Comparison of ENCODE assay signal across 8 cellular contexts in the genomic region with DNA sequence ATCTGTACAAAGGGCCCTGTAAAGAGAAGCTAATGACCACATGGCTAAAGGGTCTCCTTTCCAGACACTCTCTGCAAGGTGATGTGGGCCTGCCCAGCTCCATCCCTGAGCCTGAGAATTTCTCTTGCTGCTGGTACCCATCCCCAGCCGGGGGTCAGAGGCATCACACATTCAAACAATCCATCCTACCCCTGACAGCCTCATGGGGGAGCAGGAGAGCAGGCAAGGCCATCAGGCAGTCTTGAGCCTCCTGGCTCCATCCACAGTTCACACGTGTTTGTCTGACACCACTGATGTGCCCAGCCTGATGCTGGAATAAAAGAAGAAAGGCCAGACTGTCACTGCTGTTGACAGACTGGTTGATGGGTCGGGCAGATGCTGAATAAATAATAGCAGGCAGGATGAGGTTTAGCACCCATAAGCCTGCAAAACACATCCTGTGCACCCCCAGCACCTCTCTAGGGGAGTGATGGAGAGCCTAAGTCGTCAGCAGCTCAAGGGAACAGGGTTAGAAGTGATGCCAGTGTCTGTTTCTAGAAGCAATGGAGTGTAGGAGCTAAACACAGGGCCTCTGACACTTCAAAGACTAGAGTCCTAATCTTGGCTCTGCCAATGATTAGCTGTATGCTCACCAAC. TPM values are rescaled to one million over a fixed set of nuclear protein-coding genes. Genes with fewer than 3 reads are reported as not detected.
DNase-seq lines count a peak whose midpoint lies in the region; ATAC-seq and TF ChIP-seq lines count a peak whose summit lies in the region.

No MANE protein-coding gene starts in this region.

- H3K9me3 ChIP-seq in RWPE2 (ENCODE audit: severe bottlenecking) (no peaks in the 10 kb centered on the region), left lung (no peaks in the 10 kb centered on the region), testis (no peaks in the 10 kb centered on the region)

- H3K27me3 ChIP-seq in RWPE2 (ENCODE audit: insufficient read depth, poor library complexity, severe bottlenecking): no peaks in the 10 kb centered on the region
- peaks cover 5 to 72% of the 10 kb centered on the region in 2 donors for H3K27me3 ChIP-seq in left lung
- H3K27me3 ChIP-seq in testis: no peaks in the 10 kb centered on the region

- H3K4me3 ChIP-seq in RWPE2 (ENCODE audit: severe bottlenecking) (no peak overlapping the region), left lung (no peak overlapping the region), testis (no peak overlapping the region)

- 32 to 57% methylated on average over 3 to 4 of the region's 4 CpGs for WGBS in testis, 2 donors

- ATAC-seq in RWPE2 (ENCODE audit: low read depth) (peak; percentile 73), left lung (peak; percentile 62), HG03469 (IDR thresholded peaks at IDR 0.05; ENCODE audit: unreplicated experiment) (no peak), GM18517 (IDR thresholded peaks at IDR 0.05; ENCODE audit: unreplicated experiment) (no peak)

- no peak overlapping the region for H3K27ac ChIP-seq in RWPE2 (ENCODE audit: poor library complexity, severe bottlenecking)
- H3K27ac ChIP-seq in left lung: no peak overlapping the region
- no peak overlapping the region for H3K27ac ChIP-seq in testis

- H3K36me3 ChIP-seq in RWPE2 (ENCODE audit: low read depth) (no peaks in the 10 kb centered on the region), left lung (no peaks in the 10 kb centered on the region), testis (ENCODE audit: low read depth, missing control alignments) (no peaks in the 10 kb centered on the region)

- intact Hi-C loops in left lung (cut with DNase I): no loop called here
- intact Hi-C loops in testis (cut with DNase I; ENCODE audit: low total_unique reads): no loop called here

- TF ChIP-seq CTCF in RWPE2 (IDR thresholded peaks at IDR 0.05; ENCODE audit: poor library complexity, severe bottlenecking) (peak; percentile 35), left lung (IDR thresholded peaks at IDR 0.05) (peak in 1 of 2 donors; percentile 30), testis (IDR thresholded peaks at IDR 0.05) (peak in 1 of 3 experiments; percentile 45)

- DNase-seq in DMS114 treated with DMSO at 0.1 percent for 48 hours (lab: John Stamatoyannopoulos, UW; ENCODE audit: unreplicated experiment) (peak; percentile 10), HCEC 1CT (peak; percentile 18), RWPE2 (ENCODE audit: low spot score) (peak; percentile 34), cerebellar cortex (ENCODE audit: low spot score) (peak; percentile 37), left lung (no peak), testis (peak; percentile 48)

- H3K4me1 ChIP-seq in RWPE2 (ENCODE audit: insufficient read depth, poor library complexity, severe bottlenecking) (no peaks in the 10 kb centered on the region), left lung (no peaks in the 10 kb centered on the region), testis (no peaks in the 10 kb centered on the region)

- TF ChIP-seq POLR2A in testis (IDR thresholded peaks at IDR 0.05): no peak

RNA-seq across cellular contexts. Expression of gene TLL2, which starts 43.5 kb away (rescaled TPM):
- total RNA-seq in left lung (under 1 TPM; 0.09 to 0.47 TPM), testis (under 1 TPM; 0.39 to 0.68 TPM)
- 0.67 TPM for polyA plus RNA-seq in testis (ENCODE audit: insufficient read depth, low read depth, low replicate concordance)

Comparison
In these comparisons a context has a peak if more than half of its experiments do, and no peak if none do; other contexts are left out.
1. DNase-seq: peak in DMS114 treated with DMSO at 0.1 percent for 48 hours (single experiment), HCEC 1CT (single experiment), RWPE2 (single experiment), cerebellar cortex (single experiment) and testis (single experiment); none in left lung (0 of 2).
2. ATAC-seq: peak in RWPE2 (single experiment) and left lung (single experiment); none in HG03469 (single experiment) and GM18517 (single experiment).